Comparison of ENCODE assay signal across 1 cellular context in the genomic region with DNA sequence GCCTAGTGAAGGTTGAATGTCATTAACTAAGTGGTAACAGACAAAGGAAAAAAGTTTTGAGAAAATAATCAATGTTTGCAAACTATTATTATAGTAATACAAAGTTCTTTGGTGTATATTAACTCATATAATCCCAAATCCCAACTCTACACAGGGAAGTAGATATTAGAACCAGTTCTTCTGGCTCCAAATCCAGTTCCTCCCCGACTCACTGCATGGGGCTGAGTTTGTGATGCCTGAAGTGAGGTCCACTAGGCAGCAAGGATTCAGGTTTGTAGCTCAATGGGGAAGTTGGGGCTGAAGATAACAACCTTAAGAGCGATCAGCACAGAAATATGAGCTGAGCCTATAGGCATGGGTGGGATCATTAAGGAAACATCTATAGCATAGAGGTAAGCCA.
TF ChIP-seq lines count a peak whose summit lies in the region.

No MANE protein-coding gene starts in this region.

TF ChIP-seq in IMR-90, 13 proteins besides CTCF, POLR2A, EP300 and RAD21:
- TF ChIP-seq, protein P1, sequence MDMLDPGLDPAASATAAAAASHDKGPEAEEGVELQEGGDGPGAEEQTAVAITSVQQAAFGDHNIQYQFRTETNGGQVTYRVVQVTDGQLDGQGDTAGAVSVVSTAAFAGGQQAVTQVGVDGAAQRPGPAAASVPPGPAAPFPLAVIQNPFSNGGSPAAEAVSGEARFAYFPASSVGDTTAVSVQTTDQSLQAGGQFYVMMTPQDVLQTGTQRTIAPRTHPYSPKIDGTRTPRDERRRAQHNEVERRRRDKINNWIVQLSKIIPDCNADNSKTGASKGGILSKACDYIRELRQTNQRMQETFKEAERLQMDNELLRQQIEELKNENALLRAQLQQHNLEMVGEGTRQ (IDR thresholded peaks at IDR 0.05; ENCODE audit: low read depth, low read length) = no peak
- TF ChIP-seq CEBPB (IDR thresholded peaks at IDR 0.05; ENCODE audit: low read depth, low read length) = no peak
- no peak for TF ChIP-seq CHD1 (IDR thresholded peaks at IDR 0.05; ENCODE audit: low read depth, low read length)
- TF ChIP-seq NFE2L2 (IDR thresholded peaks at IDR 0.05; ENCODE audit: low read depth, low read length) = no peak
- TF ChIP-seq MXI1 (IDR thresholded peaks at IDR 0.05; ENCODE audit: borderline replicate concordance, low read depth, low read length) = no peak
- no peak for TF ChIP-seq RFX5 (IDR thresholded peaks at IDR 0.05; ENCODE audit: low read depth, low read length)
- TF ChIP-seq, protein P2, sequence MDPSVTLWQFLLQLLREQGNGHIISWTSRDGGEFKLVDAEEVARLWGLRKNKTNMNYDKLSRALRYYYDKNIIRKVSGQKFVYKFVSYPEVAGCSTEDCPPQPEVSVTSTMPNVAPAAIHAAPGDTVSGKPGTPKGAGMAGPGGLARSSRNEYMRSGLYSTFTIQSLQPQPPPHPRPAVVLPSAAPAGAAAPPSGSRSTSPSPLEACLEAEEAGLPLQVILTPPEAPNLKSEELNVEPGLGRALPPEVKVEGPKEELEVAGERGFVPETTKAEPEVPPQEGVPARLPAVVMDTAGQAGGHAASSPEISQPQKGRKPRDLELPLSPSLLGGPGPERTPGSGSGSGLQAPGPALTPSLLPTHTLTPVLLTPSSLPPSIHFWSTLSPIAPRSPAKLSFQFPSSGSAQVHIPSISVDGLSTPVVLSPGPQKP (IDR thresholded peaks at IDR 0.05; ENCODE audit: borderline replicate concordance, low read depth, low read length) = no peak
- no peak for TF ChIP-seq BHLHE40 (IDR thresholded peaks at IDR 0.05; ENCODE audit: low read depth, low read length)
- no peak for TF ChIP-seq MAZ (IDR thresholded peaks at IDR 0.05; ENCODE audit: borderline replicate concordance, low read depth, low read length)
- no peak for TF ChIP-seq FOS (IDR thresholded peaks at IDR 0.05; ENCODE audit: low read depth, low read length)
- TF ChIP-seq MAFK (IDR thresholded peaks at IDR 0.05; ENCODE audit: low read depth, low read length) = no peak
- no peak for TF ChIP-seq SMC3 (IDR thresholded peaks at IDR 0.05; ENCODE audit: low read depth, low read length)
- TF ChIP-seq RCOR1 (IDR thresholded peaks at IDR 0.05; ENCODE audit: insufficient replicate concordance, low read length) = no peak
